Comparison of ENCODE assay signal across 8 cellular contexts in the genomic region with DNA sequence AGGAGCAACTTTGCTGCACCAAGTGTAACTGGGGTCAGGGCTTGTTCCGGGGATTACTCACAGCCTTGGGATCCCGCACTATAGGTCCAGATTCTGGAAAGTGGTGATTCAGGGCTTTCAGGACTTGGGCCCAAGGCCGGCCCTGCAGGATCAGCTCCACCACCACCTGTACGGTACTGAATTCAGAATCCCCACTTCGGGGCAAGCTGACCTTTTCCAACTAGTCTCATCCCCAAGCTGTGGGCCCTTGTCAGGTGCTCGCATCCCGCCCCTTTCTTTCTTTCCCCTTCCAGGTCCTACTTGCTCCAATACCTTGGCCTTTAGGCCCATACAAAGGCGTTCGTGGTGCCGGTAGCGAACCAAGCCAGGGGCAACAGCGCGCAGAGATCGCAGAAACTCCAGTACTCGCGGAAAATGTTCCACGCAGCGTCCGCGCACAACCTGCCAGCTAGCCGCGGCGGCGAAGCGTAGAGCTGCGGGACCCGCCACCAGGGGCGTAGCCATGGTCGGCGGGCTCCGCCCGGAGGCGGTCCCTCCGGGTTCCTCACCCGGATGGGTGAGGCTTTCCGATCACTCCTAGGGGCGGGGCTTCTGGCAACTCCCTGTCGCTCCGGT. TPM values are rescaled to one million over a fixed set of nuclear protein-coding genes. Genes with fewer than 3 reads are reported as not detected.
DNase-seq lines count a peak whose midpoint lies in the region; ATAC-seq and TF ChIP-seq lines count a peak whose summit lies in the region.

No MANE protein-coding gene starts in this region.

- H3K27me3 ChIP-seq in HUES48 (ENCODE audit: control insufficient read depth, insufficient read depth, low read length) = no peaks in the 10 kb centered on the region
- H3K27me3 ChIP-seq in Peyer's patch = no peaks in the 10 kb centered on the region
- no peaks in the 10 kb centered on the region for H3K27me3 ChIP-seq in subcutaneous abdominal adipose tissue (ENCODE audit: control insufficient read depth in 5 of 5, insufficient read depth in 4 of 5, low read length in 5 of 5)

- TF ChIP-seq POLR2A in Peyer's patch (IDR thresholded peaks at IDR 0.05) = no peak

- DNase-seq in DMS53 treated with DMSO at 0.1 percent for 48 hours (lab: John Stamatoyannopoulos, UW; ENCODE audit: unreplicated experiment) = peak; percentile 83
- DNase-seq in Peyer's patch = peak; percentile 91 to 97 (median 97)
- DNase-seq in activated effector memory CD4-positive, alpha-beta T cell treated with Interleukin-2 at 50 U/mL for 16 hours = peak; percentile 91
- DNase-seq in fibroblast of the conjunctiva (ENCODE audit: low read depth) = peak; percentile 83
- DNase-seq in neural crest cell (ENCODE audit: low read depth, low spot score) = peak; percentile 88

- H3K4me1 ChIP-seq in HUES48 (ENCODE audit: control insufficient read depth, insufficient read depth, low read length) = peaks cover 3% of the 10 kb centered on the region; the same call in 1 of the 2 replicates
- H3K4me1 ChIP-seq in Peyer's patch = peaks cover 0 to 40% (median 7%) of the 10 kb centered on the region in 4 donors
- H3K4me1 ChIP-seq in subcutaneous abdominal adipose tissue (ENCODE audit: control insufficient read depth in 5 of 5, insufficient read depth in 5 of 5, low read length in 5 of 5) = peaks cover 0 to 45% (median 37%) of the 10 kb centered on the region in 5 donors

- TF ChIP-seq CTCF in Peyer's patch (IDR thresholded peaks at IDR 0.05) = peak; percentile 63 to 87 (median 78)
- TF ChIP-seq CTCF in neural crest cell (conservative IDR thresholded peaks at IDR 0.05) = peak; percentile 63

- H3K9ac ChIP-seq in HUES48 (ENCODE audit: low read depth, low read length) (peak overlapping the region; percentile 78), subcutaneous abdominal adipose tissue (ENCODE audit: low read length in 5 of 5) (peak overlapping the region; percentile 81 to 98 (median 97))

- H3K4me3 Mint-ChIP-seq in neural crest cell = peak overlapping the region; percentile 94

- no peaks in the 10 kb centered on the region for H3K9me3 ChIP-seq in HUES48 (ENCODE audit: control insufficient read depth, insufficient read depth, low read length)
- H3K9me3 ChIP-seq in Peyer's patch = no peaks in the 10 kb centered on the region
- H3K9me3 ChIP-seq in subcutaneous abdominal adipose tissue (ENCODE audit: control insufficient read depth in 5 of 5, low read length in 5 of 5) = no peaks in the 10 kb centered on the region

- H3K36me3 Mint-ChIP-seq in neural crest cell (ENCODE audit: low read depth) = peaks cover 9% of the 10 kb centered on the region

- H3K36me3 ChIP-seq in HUES48 (ENCODE audit: control insufficient read depth, insufficient read depth, low read length) (peaks cover 43% of the 10 kb centered on the region), Peyer's patch (peaks cover 0 to 43% (median 0%) of the 10 kb centered on the region in 3 donors), subcutaneous abdominal adipose tissue (ENCODE audit: control insufficient read depth in 5 of 5, insufficient read depth in 5 of 5, low read length in 5 of 5) (peaks cover 8 to 43% (median 43%) of the 10 kb centered on the region in 5 donors)

- H3K27me3 Mint-ChIP-seq in neural crest cell (ENCODE audit: low read depth) = peaks cover 2% of the 10 kb centered on the region

- H3K27ac ChIP-seq in HUES48 (ENCODE audit: low read depth, low read length) (peak overlapping the region; percentile 96), Peyer's patch (peak overlapping the region; percentile 94 to 98 (median 96)), subcutaneous abdominal adipose tissue (ENCODE audit: low read depth, low read length) (peak overlapping the region; percentile 98)

- no peaks in the 10 kb centered on the region for H3K9me3 Mint-ChIP-seq in neural crest cell

- H3K4me1 Mint-ChIP-seq in neural crest cell = peaks cover 31% of the 10 kb centered on the region

- peak overlapping the region; percentile 97 for H3K4me3 ChIP-seq in HUES48 (ENCODE audit: low read depth, low read length)
- H3K4me3 ChIP-seq in Peyer's patch = peak overlapping the region; percentile 50 to 73 (median 63)
- peak overlapping the region; percentile 81 to 98 (median 95) for H3K4me3 ChIP-seq in subcutaneous abdominal adipose tissue (ENCODE audit: low read depth in 1 of 5, low read length in 5 of 5)

- peak; percentile 68 for ATAC-seq in GM21526 (IDR thresholded peaks at IDR 0.05; ENCODE audit: low FRiP score, unreplicated experiment)

- peak overlapping the region; percentile 99 for H3K27ac Mint-ChIP-seq in neural crest cell (ENCODE audit: unreplicated experiment)

RNA-seq across cellular contexts. Expression of a gene that starts 0.5 kb away (rescaled TPM):
- total RNA-seq in Peyer's patch = 10 to 100 TPM; 26.4 to 39.6 (median 36.9) TPM
- 63.4 and 66.7 TPM in 2 replicates for total RNA-seq in neural crest cell

RNA-seq across cellular contexts. Expression of a gene that starts 9.2 kb away (rescaled TPM):
- total RNA-seq in Peyer's patch (10 to 100 TPM; 52.7 to 59.4 (median 55.3) TPM), neural crest cell (64.0 and 66.2 TPM in 2 replicates)

RNA-seq across cellular contexts. Expression of a gene that starts 9.8 kb away (rescaled TPM):
- total RNA-seq in Peyer's patch = 10 to 100 TPM; 44.1 to 77.6 (median 67.9) TPM
- total RNA-seq in neural crest cell = 191 and 208 TPM in 2 replicates

RNA-seq across cellular contexts. Expression of a gene that starts 21.0 kb away (rescaled TPM):
- total RNA-seq in Peyer's patch (10 to 100 TPM in 1 of 4 donors, 1 to 10 TPM in 3; 1.2 to 11.3 (median 5.9) TPM), neural crest cell (4.5 and 6.4 TPM in 2 replicates)

RNA-seq across cellular contexts. Expression of a gene that starts 26.1 kb away (rescaled TPM):
- 10 to 100 TPM in 2 of 4 donors, 1 to 10 TPM in 2; 7.4 to 17.5 (median 10.5) TPM for total RNA-seq in Peyer's patch
- 19.0 and 25.9 TPM in 2 replicates for total RNA-seq in neural crest cell

Comparison
In these comparisons a context has a peak if more than half of its experiments do, and no peak if none do; other contexts are left out.
1. Peak in every context shown above with its lines: DNase-seq, ATAC-seq, H3K4me3 ChIP-seq and H3K27ac ChIP-seq.